Comparison of ENCODE assay signal across 23 cellular contexts in the genomic region with DNA sequence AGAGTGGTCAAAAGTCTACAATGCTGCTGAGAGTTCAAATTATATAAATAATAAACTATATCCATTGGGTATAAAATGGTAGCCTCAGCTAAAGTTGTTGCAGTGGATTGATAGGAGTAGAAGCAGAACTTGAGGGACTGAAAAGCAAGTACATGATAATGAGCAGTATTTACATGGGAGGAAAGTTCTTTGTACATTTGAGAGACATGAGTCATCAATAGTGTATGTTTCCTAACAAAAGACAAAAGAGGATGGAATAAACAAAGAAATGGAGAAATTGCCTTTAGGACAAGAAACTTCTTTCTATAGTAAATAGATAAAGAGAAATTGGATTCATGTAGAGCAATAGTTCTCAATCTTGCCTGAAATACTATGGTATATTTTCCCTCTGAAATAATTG.
A peak's percentile ranks its signal among the peaks of the same experiment; 100 is the strongest.
DNase-seq lines count a peak whose midpoint lies in the region; ATAC-seq and TF ChIP-seq lines count a peak whose summit lies in the region.
"Had no signal": no experiment of that assay in that cellular context is flagged by ENCODE, and none has a peak within 500 bp of the region (broad histone marks: within the 10 kb centered on the region; RNA-seq: fewer than 3 reads in every experiment).

No MANE protein-coding gene starts in this region.

- no peak overlapping the region for H2BK15ac ChIP-seq in mesenchymal stem cell (ENCODE audit: low read depth, poor library complexity, severe bottlenecking)

- H3K4me3 ChIP-seq in epithelial cell of esophagus (ENCODE audit: low read length), result no peak overlapping the region
- no peak overlapping the region for H3K4me3 ChIP-seq in mesenchymal stem cell (ENCODE audit: insufficient read depth in 1 of 2, low read depth in 1 of 2, low read length in 2 of 2)
- H3K4me3 ChIP-seq: neural progenitor cell, skin epidermis, testis, vagina had no signal

- H3K27ac Mint-ChIP-seq in stimulated activated naive B cell treated with anti-CD40 and anti-IgM and Interleukin-4, amounts not matched to agents 10 μg/mL and 1 μg/mL and 100 μg/mL, for 72 hours, result no peak overlapping the region
- no peak overlapping the region for H3K27ac Mint-ChIP-seq in mesothelial cell of epicardium
- H3K27ac Mint-ChIP-seq: CD8-positive, alpha-beta T cell; neural progenitor cell; progenitor cell of endocrine pancreas had no signal

- no peak overlapping the region for H3K23ac ChIP-seq in mesenchymal stem cell (ENCODE audit: low read length in 2 of 2)

- H3K9ac ChIP-seq in mesenchymal stem cell (ENCODE audit: low read length), result no peak overlapping the region
- H3K9ac ChIP-seq: neural progenitor cell had no signal

- no peak overlapping the region for H3K18ac ChIP-seq in mesenchymal stem cell (ENCODE audit: low read depth in 1 of 2, low read length in 2 of 2)

- TF ChIP-seq CTCF in epithelial cell of esophagus (IDR thresholded peaks at IDR 0.05; ENCODE audit: insufficient read depth, low read depth, low read length, missing control alignments), result no peak
- no peak for TF ChIP-seq CTCF in mesothelial cell of epicardium (IDR thresholded peaks at IDR 0.05; ENCODE audit: unreplicated experiment)

- H3K14ac ChIP-seq in mesenchymal stem cell (ENCODE audit: low read length in 2 of 2), result no peak overlapping the region

- no peak overlapping the region for H3K27ac ChIP-seq in mesenchymal stem cell (ENCODE audit: low read length, poor library complexity, severe bottlenecking)
- H3K27ac ChIP-seq: neural progenitor cell, skin epidermis, testis, vagina had no signal

- H3K27me3 Mint-ChIP-seq in stimulated activated naive B cell treated with anti-CD40 and anti-IgM and Interleukin-4, amounts not matched to agents 10 μg/mL and 1 μg/mL and 100 μg/mL, for 72 hours, result no peaks in the 10 kb centered on the region
- H3K27me3 Mint-ChIP-seq in mesothelial cell of epicardium (ENCODE audit: low read depth), result no peaks in the 10 kb centered on the region
- H3K27me3 Mint-ChIP-seq: progenitor cell of endocrine pancreas had no signal

- no peak overlapping the region for H2BK120ac ChIP-seq in mesenchymal stem cell (ENCODE audit: low read depth, low read length)

- H4K91ac ChIP-seq in mesenchymal stem cell (ENCODE audit: low read length), result no peak overlapping the region

- no peak overlapping the region for H2AFZ ChIP-seq in mesenchymal stem cell (ENCODE audit: low read depth, low read length)
- H2AFZ ChIP-seq: neural progenitor cell had no signal

- no peaks in the 10 kb centered on the region for H3K9me3 ChIP-seq in mesenchymal stem cell (ENCODE audit: control insufficient read depth, low read length)
- H3K9me3 ChIP-seq: testis, vagina had no signal

- no peak overlapping the region for H3K4me3 Mint-ChIP-seq in stimulated activated naive B cell treated with anti-CD40 and anti-IgM and Interleukin-4, amounts not matched to agents 10 μg/mL and 1 μg/mL and 100 μg/mL, for 72 hours
- no peak overlapping the region for H3K4me3 Mint-ChIP-seq in mesothelial cell of epicardium
- H3K4me3 Mint-ChIP-seq: CD8-positive, alpha-beta T cell; neural progenitor cell had no signal

- no peak overlapping the region for H2BK12ac ChIP-seq in mesenchymal stem cell (ENCODE audit: low read length in 2 of 2)

- no peaks in the 10 kb centered on the region for H3K36me3 ChIP-seq in mesenchymal stem cell (ENCODE audit: control insufficient read depth in 1 of 2, insufficient read depth in 2 of 2, low read depth in 1 of 2, low read length in 2 of 2)
- H3K36me3 ChIP-seq: neural progenitor cell, vagina had no signal

- H3K4me1 ChIP-seq in mesenchymal stem cell (ENCODE audit: control insufficient read depth, insufficient read depth, low read depth, low read length), result no peaks in the 10 kb centered on the region
- H3K4me1 ChIP-seq: neural progenitor cell, testis, vagina had no signal

- no peak overlapping the region for H2BK5ac ChIP-seq in mesenchymal stem cell (ENCODE audit: low read depth, low read length, poor library complexity, severe bottlenecking)

- no peak overlapping the region for H3K4ac ChIP-seq in mesenchymal stem cell (ENCODE audit: low read depth in 1 of 2, low read length in 2 of 2)

- no peaks in the 10 kb centered on the region for H3K36me3 Mint-ChIP-seq in stimulated activated naive B cell treated with anti-CD40 and anti-IgM and Interleukin-4, amounts not matched to agents 10 μg/mL and 1 μg/mL and 100 μg/mL, for 72 hours
- H3K36me3 Mint-ChIP-seq in mesothelial cell of epicardium, result no peaks in the 10 kb centered on the region
- H3K36me3 Mint-ChIP-seq: CD8-positive, alpha-beta T cell; neural progenitor cell had no signal

- H3K4me1 Mint-ChIP-seq in stimulated activated naive B cell treated with anti-CD40 and anti-IgM and Interleukin-4, amounts not matched to agents 10 μg/mL and 1 μg/mL and 100 μg/mL, for 72 hours, result no peaks in the 10 kb centered on the region
- H3K4me1 Mint-ChIP-seq in mesothelial cell of epicardium, result no peaks in the 10 kb centered on the region
- H3K4me1 Mint-ChIP-seq: neural progenitor cell had no signal

- H2AK5ac ChIP-seq in mesenchymal stem cell (ENCODE audit: low read length, severe bottlenecking), result no peak overlapping the region

- H3K4me2 ChIP-seq in mesenchymal stem cell (ENCODE audit: low read length, poor library complexity, severe bottlenecking), result no peak overlapping the region
- H3K4me2 ChIP-seq: neural progenitor cell had no signal

- no peaks in the 10 kb centered on the region for H3K79me1 ChIP-seq in mesenchymal stem cell (replicated peaks; ENCODE audit: low read length, poor library complexity, severe bottlenecking)

- peaks cover 0 to 3% of the 10 kb centered on the region in 2 donors for H3K9me3 Mint-ChIP-seq in stimulated activated naive B cell treated with anti-CD40 and anti-IgM and Interleukin-4, amounts not matched to agents 10 μg/mL and 1 μg/mL and 100 μg/mL, for 72 hours
- no peaks in the 10 kb centered on the region for H3K9me3 Mint-ChIP-seq in mesothelial cell of epicardium
- H3K9me3 Mint-ChIP-seq: CD8-positive, alpha-beta T cell; neural progenitor cell had no signal

- peak; percentile 45 for DNase-seq in EH (ENCODE audit: low read depth)
- DNase-seq in M059J (ENCODE audit: low read depth), result peak; percentile 4
- DNase-seq in epithelial cell of esophagus (ENCODE audit: low read depth), result peak; percentile 51
- DNase-seq in mesenchymal stem cell, result peak; percentile 29
- no peak for DNase-seq in stimulated activated naive B cell treated with anti-CD40 and anti-IgM and Interleukin-4, amounts not matched to agents 10 μg/mL and 1 μg/mL and 100 μg/mL, for 72 hours
- DNase-seq in mesothelial cell of epicardium (ENCODE audit: low spot score in 2 of 2, unreplicated experiment in 2 of 2), result no peak
- no peak for DNase-seq in dedifferentiated amniotic fluid mesenchymal stem cell (ENCODE audit: extremely low spot score)
- DNase-seq in hypothalamus (lab: John Stamatoyannopoulos, UW), result no peak
- DNase-seq: activated T-cell treated with anti-CD3 and anti-CD28 coated beads, Interleukin-2, amount 50 U/mL, for 1 hour; CD8-positive, alpha-beta T cell; effector CD4-positive, alpha-beta T cell; Karpas-422; NCI-H1092; NCI-H1930; NCI-H748 treated with DMSO at 0.1 percent for 48 hours; Right ventricle myocardium superior; stimulated activated CD4-positive, alpha-beta T cell treated with anti-CD3 and anti-CD28 coated beads, Interleukin-2, amount 100 ng/mL, for 24 hours; stimulated activated naive CD4-positive, alpha-beta T cell; testis had no signal

- ATAC-seq in stimulated activated naive B cell treated with anti-CD40 and anti-IgM and Interleukin-4, amounts not matched to agents 10 μg/mL and 1 μg/mL and 100 μg/mL, for 72 hours (replicated peaks), result no peak
- ATAC-seq: CD8-positive, alpha-beta T cell had no signal

- no peak overlapping the region for H4K8ac ChIP-seq in mesenchymal stem cell (ENCODE audit: low read length)

- H3K27me3 ChIP-seq in mesenchymal stem cell (ENCODE audit: control insufficient read depth in 1 of 2, insufficient read depth in 1 of 2, low read length in 2 of 2), result no peaks in the 10 kb centered on the region
- H3K27me3 ChIP-seq: neural progenitor cell, testis, vagina had no signal

Comparison
In these comparisons a context has a peak if more than half of its experiments do, and no peak if none do; other contexts are left out.
1. DNase-seq: peak in EH (single experiment), M059J (single experiment), epithelial cell of esophagus (single experiment) and mesenchymal stem cell (single experiment); none in stimulated activated naive B cell treated with anti-CD40 and anti-IgM and Interleukin-4, amounts not matched to agents 10 μg/mL and 1 μg/mL and 100 μg/mL, for 72 hours (single experiment), mesothelial cell of epicardium (0 of 2), dedifferentiated amniotic fluid mesenchymal stem cell (single experiment) and hypothalamus (0 of 51).